19 cellular contexts compared by ENCODE assay signal in the genomic region with DNA sequence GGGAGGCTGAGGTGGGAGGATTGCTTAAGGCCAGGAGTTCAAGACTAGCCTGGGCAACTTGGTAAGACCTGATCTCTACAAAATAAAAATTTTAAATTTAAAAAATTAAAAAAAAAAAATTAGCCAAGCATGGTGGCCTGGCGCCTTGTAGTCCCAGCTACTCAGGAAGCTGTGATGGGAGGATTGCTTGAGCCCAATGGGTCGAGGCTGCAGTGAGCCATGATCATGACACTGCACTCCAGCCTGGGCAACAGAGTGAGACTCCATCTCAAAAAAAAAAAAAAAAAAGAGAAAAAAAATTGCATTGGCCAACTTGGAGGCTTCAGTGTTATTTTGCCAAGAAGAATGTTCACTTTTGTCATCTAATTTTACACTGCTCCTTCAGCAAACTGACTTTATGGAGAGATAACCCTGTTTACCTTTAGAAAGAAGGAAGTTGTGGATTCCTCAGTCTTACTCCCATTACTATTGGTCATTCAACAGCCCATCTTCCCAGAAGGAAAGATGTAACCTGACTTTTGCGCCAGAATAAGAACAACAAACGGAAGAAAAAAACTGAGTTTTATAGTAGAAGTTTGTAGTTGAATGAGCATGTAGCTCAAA. TPM values are rescaled to one million over a fixed set of nuclear protein-coding genes. Genes with fewer than 3 reads are reported as not detected.
DNase-seq lines count a peak whose midpoint lies in the region; ATAC-seq, FAIRE-seq and TF ChIP-seq lines count a peak whose summit lies in the region.
"Had no signal": no experiment of that assay in that cellular context is flagged by ENCODE, and none has a peak within 500 bp of the region (broad histone marks: within the 10 kb centered on the region; RNA-seq: fewer than 3 reads in every experiment).

No MANE protein-coding gene starts in this region.

- CTCF ChIA-PET in HepG2 (lab: Yijun Ruan, JAX; ENCODE audit: low intra/inter-chr PET ratio, low total read pairs), result no interaction called here

- H4K20me1 ChIP-seq in HepG2 (ENCODE audit: insufficient read depth, low read length), result peaks cover 3% of the 10 kb centered on the region

- WGBS in HepG2 (ENCODE audit: low lambda C conversion rate), result 89% methylated on average over 4 of the region's 4 CpGs
- 92% methylated on average over 4 of the region's 4 CpGs for WGBS in right lobe of liver (ENCODE audit: insufficient coverage, low coverage, low lambda C conversion rate, missing lambda C conversion rate)
- WGBS in trophoblast cell (ENCODE audit: extremely low coverage, insufficient coverage, insufficient read length), result no CpG with 5 or more reads among the region's 4 CpGs

- H3K27ac Mint-ChIP-seq in immature natural killer cell, result peak overlapping the region in 4 of 6 donors; percentile 13 to 80 (median 44)

- H3K27me3 ChIP-seq in HepG2 (ENCODE audit: control insufficient read depth in 1 of 2, insufficient read depth in 2 of 2, low read length in 2 of 2) (no peaks in the 10 kb centered on the region), right lobe of liver (no peaks in the 10 kb centered on the region), RWPE2 (ENCODE audit: insufficient read depth, poor library complexity, severe bottlenecking) (no peaks in the 10 kb centered on the region), trophoblast cell (ENCODE audit: insufficient read depth, low read length) (no peaks in the 10 kb centered on the region)
- H3K27me3 ChIP-seq: Peyer's patch had no signal

- no peak overlapping the region for H3K18ac ChIP-seq in trophoblast cell (ENCODE audit: low read length)

- no peak for FAIRE-seq in HepG2 (lab: Jason Lieb, UNC)
- FAIRE-seq: A549, D721Med, HTR-8/SVneo had no signal

- H3K4me1 ChIP-seq in HepG2 (ENCODE audit: insufficient read depth, low read length) (peaks cover 16% of the 10 kb centered on the region), right lobe of liver (peaks cover 0 to 11% (median 5%) of the 10 kb centered on the region in 4 donors), RWPE2 (ENCODE audit: insufficient read depth, poor library complexity, severe bottlenecking) (peaks cover 15% of the 10 kb centered on the region), trophoblast cell (ENCODE audit: control insufficient read depth in 1 of 2, insufficient read depth in 2 of 2, low read length in 2 of 2) (peaks cover 0 to 1% of the 10 kb centered on the region in 2 experiments)
- H3K4me1 ChIP-seq: A549 had no signal

- no peak overlapping the region for H3K4me2 ChIP-seq in HepG2 (ENCODE audit: low read depth, low read length)
- no peak overlapping the region for H3K4me2 ChIP-seq in trophoblast cell (ENCODE audit: low read length)
- H3K4me2 ChIP-seq: A549 had no signal

- H3K27ac ChIP-seq in HepG2 (ENCODE audit: extremely low read length, insufficient read depth, low read length) (peak overlapping the region; percentile 14), right lobe of liver (no peak overlapping the region), RWPE2 (ENCODE audit: poor library complexity, severe bottlenecking) (peak overlapping the region; percentile 25), trophoblast cell (ENCODE audit: low read depth, low read length) (no peak overlapping the region)
- H3K27ac ChIP-seq: A549, Peyer's patch had no signal

- no peak for TF ChIP-seq EP300 in HepG2 (IDR thresholded peaks at IDR 0.05; ENCODE audit: low read depth in 2 of 2, low read length in 2 of 2)
- TF ChIP-seq EP300 in HepG2 (CRISPR knock-in tag; IDR thresholded peaks at IDR 0.05; ENCODE audit: borderline replicate concordance), result no peak

- H3K79me2 ChIP-seq in HepG2 (ENCODE audit: insufficient read depth, low read length) (peaks cover 65% of the 10 kb centered on the region), trophoblast cell (ENCODE audit: control insufficient read depth, insufficient read depth, low read length, poor library complexity) (peaks cover 2% of the 10 kb centered on the region)

- H3K36me3 ChIP-seq in HepG2 (replicated peaks in 1 of 2; ENCODE audit: control insufficient read depth in 1 of 2, insufficient read depth in 2 of 2, low read length in 2 of 2) (peaks cover 3 to 22% of the 10 kb centered on the region in 2 experiments; a peak in 3 of 5 replicates), right lobe of liver (peaks cover 0 to 2% (median 0%) of the 10 kb centered on the region in 4 donors), RWPE2 (ENCODE audit: low read depth) (peaks cover 43% of the 10 kb centered on the region), trophoblast cell (ENCODE audit: control insufficient read depth in 1 of 2, insufficient read depth in 2 of 2, low read length in 2 of 2) (peaks cover 0 to 2% of the 10 kb centered on the region in 2 experiments)

- H3K14ac ChIP-seq in trophoblast cell (ENCODE audit: low read length), result no peak overlapping the region

- peaks cover 3 to 7% (median 6%) of the 10 kb centered on the region in 3 donors for H3K36me3 Mint-ChIP-seq in immature natural killer cell
- H3K36me3 Mint-ChIP-seq: IgD-negative memory B cell had no signal

- H3K9me3 ChIP-seq in HepG2 (ENCODE audit: low read length) (no peaks in the 10 kb centered on the region), right lobe of liver (no peaks in the 10 kb centered on the region), RWPE2 (ENCODE audit: severe bottlenecking) (no peaks in the 10 kb centered on the region), trophoblast cell (ENCODE audit: insufficient read depth, low read depth, low read length) (no peaks in the 10 kb centered on the region)
- H3K9me3 ChIP-seq: A549, Peyer's patch had no signal

- no peak overlapping the region for H3K4me3 Mint-ChIP-seq in immature natural killer cell

- ATAC-seq in HepG2, result no peak
- ATAC-seq in right lobe of liver, result no peak
- ATAC-seq in RWPE2 (ENCODE audit: low read depth), result no peak
- ATAC-seq in GM19455 (IDR thresholded peaks at IDR 0.05; ENCODE audit: unreplicated experiment), result no peak
- ATAC-seq: A549, HCT116, Right ventricle myocardium inferior had no signal

- no peak overlapping the region for H3K9ac ChIP-seq in HepG2 (ENCODE audit: insufficient read depth, low read depth, low read length)
- H3K9ac ChIP-seq in trophoblast cell (ENCODE audit: low read length), result no peak overlapping the region

- H2AFZ ChIP-seq in HepG2 (ENCODE audit: low read length) (no peak overlapping the region), trophoblast cell (ENCODE audit: insufficient read depth, low read length, poor library complexity) (no peak overlapping the region)

- H3K27me3 Mint-ChIP-seq in immature natural killer cell (ENCODE audit: low read depth in 3 of 3), result peaks cover 0 to 2% (median 0%) of the 10 kb centered on the region in 3 donors
- H3K27me3 Mint-ChIP-seq: IgD-negative memory B cell had no signal

- H2AK5ac ChIP-seq in trophoblast cell (ENCODE audit: low read length), result no peak overlapping the region

- H2BK12ac ChIP-seq in trophoblast cell (ENCODE audit: low read length), result no peak overlapping the region

- peaks cover 53 to 78% of the 10 kb centered on the region in 2 donors for H3K4me1 Mint-ChIP-seq in immature natural killer cell

- no peak overlapping the region for H3K23ac ChIP-seq in trophoblast cell (ENCODE audit: low read length)

- H4K12ac ChIP-seq in trophoblast cell (ENCODE audit: low read depth, low read length), result no peak overlapping the region

- no peak for TF ChIP-seq CTCF in HepG2 (CRISPR knock-in tag; IDR thresholded peaks at IDR 0.05)
- TF ChIP-seq CTCF in right lobe of liver (IDR thresholded peaks at IDR 0.05), result no peak
- no peak for TF ChIP-seq CTCF in RWPE2 (IDR thresholded peaks at IDR 0.05; ENCODE audit: poor library complexity, severe bottlenecking)

- H4K91ac ChIP-seq in trophoblast cell (ENCODE audit: low read depth, low read length), result no peak overlapping the region

- no peak overlapping the region for H3K4ac ChIP-seq in trophoblast cell (ENCODE audit: low read depth, low read length)

- no peak overlapping the region for H2BK120ac ChIP-seq in trophoblast cell (ENCODE audit: insufficient read depth, low read length, poor library complexity)

- in situ Hi-C loops in HepG2 (cut with HindIII; ENCODE audit: extremely low pct_ligation_motif_present, low pct_unique_long_range_greater_than_20kb), result no loop called here

- DNase-seq in HepG2 (ENCODE audit: low spot score), result no peak
- DNase-seq in right lobe of liver, result no peak
- no peak for DNase-seq in RWPE2 (ENCODE audit: low spot score)
- DNase-seq in immature natural killer cell, result no peak
- no peak for DNase-seq in trophoblast cell
- no peak for DNase-seq in stimulated activated CD4-positive, alpha-beta T cell treated with anti-CD3 and anti-CD28 coated beads, Interleukin-12 subunit alpha, Interleukin-12 subunit beta, amount 100 ng/mL, for 4 hours
- DNase-seq: GOT3, NCI-H1092 treated with DMSO at 0.1 percent for 48 hours, NCI-H2081, NCI-H2171 treated with DMSO at 0.1 percent for 48 hours, NCI-H69, Peyer's patch had no signal

- TF ChIP-seq POLR2A in HepG2 (IDR thresholded peaks at IDR 0.05; ENCODE audit: insufficient read depth in 1 of 2, low read depth in 2 of 2, low read length in 2 of 2) (no peak), right lobe of liver (IDR thresholded peaks at IDR 0.05) (no peak)

- H3K4me3 ChIP-seq in HepG2 (replicated peaks in 1 of 3; ENCODE audit: insufficient read depth in 1 of 3, low read depth in 2 of 3, low read length in 3 of 3) (no peak overlapping the region), right lobe of liver (no peak overlapping the region), RWPE2 (ENCODE audit: severe bottlenecking) (no peak overlapping the region), trophoblast cell (ENCODE audit: low read depth, low read length) (no peak overlapping the region)
- H3K4me3 ChIP-seq: A549, Peyer's patch had no signal

- intact Hi-C loops in HepG2 (cut with micrococcal nuclease; ENCODE audit: unreplicated experiment) (no loop called here), right lobe of liver (cut with DNase I) (no loop called here)

- no TSS peak for BruUV-seq in HepG2 (replicated peaks; lab: Mats Ljungman, UMichigan)

- no peak overlapping the region for H4K8ac ChIP-seq in trophoblast cell (ENCODE audit: low read depth, low read length)

- POLR2A ChIA-PET in HepG2 (lab: Yijun Ruan, JAX), result no interaction called here

- no peak for TF ChIP-seq RAD21 in HepG2 (CRISPR knock-in tag; IDR thresholded peaks at IDR 0.05)

- H3K9me3 Mint-ChIP-seq in immature natural killer cell, result no peaks in the 10 kb centered on the region
- H3K9me3 Mint-ChIP-seq: IgD-negative memory B cell had no signal

- no peaks in the 10 kb centered on the region for H3K79me1 ChIP-seq in trophoblast cell (ENCODE audit: low read length)

- no peak overlapping the region for H2BK5ac ChIP-seq in trophoblast cell (ENCODE audit: low read depth, low read length, poor library complexity)

RNA-seq across cellular contexts. Expression of a gene that starts 13.1 kb away (rescaled TPM):
- 20.0 and 26.2 TPM in 2 replicates for total RNA-seq in HepG2 (2016; rRNA removed; fragmentation: Illumina TruSeq; extraction: Trizol)
- 8.0 and 8.6 TPM in 2 replicates for total RNA-seq in HepG2 (2016; cell fraction: cytosol; rRNA removed; fragmentation: Illumina TruSeq; extraction: Trizol; ENCODE audit: low read depth)
- total RNA-seq in HepG2 (2016; cell fraction: insoluble cytoplasmic fraction; rRNA removed; fragmentation: Illumina TruSeq; extraction: Trizol), result 19.8 and 22.3 TPM in 2 replicates
- total RNA-seq in HepG2 (2016; cell fraction: membrane; rRNA removed; fragmentation: Illumina TruSeq; extraction: Trizol), result 9.8 and 12.0 TPM in 2 replicates
- 62.9 and 67.9 TPM in 2 replicates for total RNA-seq in HepG2 (2016; cell fraction: nucleus; rRNA removed; fragmentation: Illumina TruSeq; extraction: Trizol)
- 12.4 and 12.7 TPM in 2 replicates for polyA plus RNA-seq in HepG2 (2011; rRNA removed)
- 9.4 and 11.0 TPM in 2 replicates for polyA plus RNA-seq in HepG2 (2011; cell fraction: cytosol; rRNA removed)
- polyA plus RNA-seq in HepG2 (2011; cell fraction: nucleus; rRNA removed), result 53.6 and 54.8 TPM in 2 replicates
- 18.6 and 21.2 TPM in 2 replicates for polyA plus RNA-seq in HepG2 (2012)
- polyA plus RNA-seq in HepG2 (2016; cell fraction: cytosol; fragmentation: Illumina TruSeq; extraction: Trizol; ENCODE audit: low read depth), result 1.8 and 2.3 TPM in 2 replicates
- polyA plus RNA-seq in HepG2 (2016; cell fraction: insoluble cytoplasmic fraction; fragmentation: Illumina TruSeq; extraction: Trizol; ENCODE audit: low read depth), result 14.1 and 14.7 TPM in 2 replicates
- polyA plus RNA-seq in HepG2 (2016; cell fraction: membrane; fragmentation: Illumina TruSeq; extraction: Trizol; ENCODE audit: low read depth), result 3.7 and 4.5 TPM in 2 replicates
- polyA plus RNA-seq in HepG2 (2016; cell fraction: nucleus; fragmentation: Illumina TruSeq; extraction: Trizol; ENCODE audit: insufficient read depth, low read depth), result 53.1 and 68.2 TPM in 2 replicates
- 54.0 and 71.0 TPM in 2 replicates for polyA minus RNA-seq in HepG2 (2011; rRNA and poly(A)+ RNA removed; ENCODE audit: low replicate concordance)
- 31.2 and 32.9 TPM in 2 replicates for polyA minus RNA-seq in HepG2 (2011; cell fraction: cytosol; rRNA and poly(A)+ RNA removed)
- polyA minus RNA-seq in HepG2 (2011; cell fraction: nucleus; rRNA and poly(A)+ RNA removed), result 121 and 138 TPM in 2 replicates
- total RNA-seq in right lobe of liver, result 10 to 100 TPM; 15.5 to 24.9 (median 19.5) TPM
- polyA plus RNA-seq in immature natural killer cell, result 10 to 100 TPM in 1 of 3 donors, 1 to 10 TPM in 2; 3.2 to 22.5 (median 6.6) TPM
- polyA plus RNA-seq in trophoblast cell (2013), result 8.9 and 9.1 TPM in 2 replicates

RNA-seq across cellular contexts. Expression of a gene that starts 48.0 kb away (rescaled TPM):
- total RNA-seq in HepG2 (2016; rRNA removed; fragmentation: Illumina TruSeq; extraction: Trizol) (320 and 408 TPM in 2 replicates), right lobe of liver (100 to 1,000 TPM in 1 of 6 experiments, 10 to 100 TPM in 5; 32.6 to 127 (median 89.5) TPM)
- 159 and 171 TPM in 2 replicates for total RNA-seq in HepG2 (2016; cell fraction: cytosol; rRNA removed; fragmentation: Illumina TruSeq; extraction: Trizol; ENCODE audit: low read depth)
- 349 and 437 TPM in 2 replicates for total RNA-seq in HepG2 (2016; cell fraction: insoluble cytoplasmic fraction; rRNA removed; fragmentation: Illumina TruSeq; extraction: Trizol)
- total RNA-seq in HepG2 (2016; cell fraction: membrane; rRNA removed; fragmentation: Illumina TruSeq; extraction: Trizol), result 200 and 226 TPM in 2 replicates
- total RNA-seq in HepG2 (2016; cell fraction: nucleus; rRNA removed; fragmentation: Illumina TruSeq; extraction: Trizol), result 118 TPM in 2 replicates
- polyA plus RNA-seq in HepG2 (2011; rRNA removed) (209 and 260 TPM in 2 replicates), immature natural killer cell (100 to 1,000 TPM; 448 to 825 (median 551) TPM)
- 224 and 232 TPM in 2 replicates for polyA plus RNA-seq in HepG2 (2011; cell fraction: cytosol; rRNA removed)
- 34.3 and 48.4 TPM in 2 replicates for polyA plus RNA-seq in HepG2 (2011; cell fraction: nucleus; rRNA removed)
- polyA plus RNA-seq in HepG2 (2012), result 196 and 279 TPM in 2 replicates
- polyA plus RNA-seq in HepG2 (2016; cell fraction: cytosol; fragmentation: Illumina TruSeq; extraction: Trizol; ENCODE audit: low read depth), result 199 and 242 TPM in 2 replicates
- polyA plus RNA-seq in HepG2 (2016; cell fraction: insoluble cytoplasmic fraction; fragmentation: Illumina TruSeq; extraction: Trizol; ENCODE audit: low read depth), result 446 and 519 TPM in 2 replicates
- polyA plus RNA-seq in HepG2 (2016; cell fraction: membrane; fragmentation: Illumina TruSeq; extraction: Trizol; ENCODE audit: low read depth), result 199 and 264 TPM in 2 replicates
- polyA plus RNA-seq in HepG2 (2016; cell fraction: nucleus; fragmentation: Illumina TruSeq; extraction: Trizol; ENCODE audit: insufficient read depth, low read depth), result 242 and 264 TPM in 2 replicates
- 36.3 and 59.5 TPM in 2 replicates for polyA minus RNA-seq in HepG2 (2011; rRNA and poly(A)+ RNA removed; ENCODE audit: low replicate concordance)
- 41.8 and 56.3 TPM in 2 replicates for polyA minus RNA-seq in HepG2 (2011; cell fraction: cytosol; rRNA and poly(A)+ RNA removed)
- polyA minus RNA-seq in HepG2 (2011; cell fraction: nucleus; rRNA and poly(A)+ RNA removed), result 17.0 and 20.9 TPM in 2 replicates
- polyA plus RNA-seq in trophoblast cell (2013), result 594 and 614 TPM in 2 replicates

Comparison
In these comparisons a context has a peak if more than half of its experiments do, and no peak if none do; other contexts are left out.
1. H3K27ac ChIP-seq: peak in HepG2 (single experiment) and RWPE2 (single experiment); none in right lobe of liver (0 of 3) and trophoblast cell (single experiment).